12 cellular contexts compared by ENCODE assay signal in the genomic region with DNA sequence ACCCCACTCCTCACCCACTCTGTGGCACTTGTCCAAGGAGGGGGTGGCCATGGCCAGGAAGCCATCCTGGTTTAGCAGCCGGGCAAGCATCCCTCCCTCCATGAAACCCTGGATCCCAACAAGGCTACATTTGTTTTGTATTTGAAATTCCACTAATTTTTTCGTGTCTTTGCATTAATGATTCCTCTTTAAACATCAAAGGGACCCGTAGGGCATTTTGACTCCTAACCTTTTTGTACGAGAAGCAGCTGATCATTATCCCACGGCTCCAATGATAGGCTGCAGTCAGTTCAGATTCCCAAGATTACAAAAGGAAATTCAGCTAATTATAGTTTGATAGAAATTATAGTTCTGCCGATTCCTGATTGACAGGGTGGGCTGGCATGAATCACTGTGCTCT. TPM values are rescaled to one million over a fixed set of nuclear protein-coding genes. Genes with fewer than 3 reads are reported as not detected.
A peak's percentile ranks its signal among the peaks of the same experiment; 100 is the strongest.
DNase-seq lines count a peak whose midpoint lies in the region; ATAC-seq and TF ChIP-seq lines count a peak whose summit lies in the region.
"Had no signal": no experiment of that assay in that cellular context is flagged by ENCODE, and none has a peak within 500 bp of the region (broad histone marks: within the 10 kb centered on the region; RNA-seq: fewer than 3 reads in every experiment).

No MANE protein-coding gene starts in this region.

- H3K36me3 ChIP-seq in HCT116 (ENCODE audit: control insufficient read depth in 1 of 2, insufficient read depth in 2 of 2, low read length in 2 of 2) (peaks cover 0 to 5% of the 10 kb centered on the region in 2 experiments; a peak in 1 of 4 replicates), Karpas-422 (ENCODE audit: insufficient read depth, low read length) (no peaks in the 10 kb centered on the region), spleen (no peaks in the 10 kb centered on the region)
- H3K36me3 ChIP-seq: BLaER1 had no signal

- ATAC-seq in HCT116 = no peak
- ATAC-seq in HG03520 (IDR thresholded peaks at IDR 0.05; ENCODE audit: unreplicated experiment) = no peak
- no peak for ATAC-seq in Right ventricle myocardium superior (ENCODE audit: poor library complexity)

- H3K4me3 ChIP-seq in HCT116 (replicated peaks in 1 of 2; ENCODE audit: low read depth in 1 of 2, low read length in 2 of 2) (no peak overlapping the region), Karpas-422 (ENCODE audit: low read length) (no peak overlapping the region), spleen (no peak overlapping the region)
- H3K4me3 ChIP-seq: BLaER1 had no signal

- intact Hi-C loops in HCT116 (cut with micrococcal nuclease) (no loop called here), spleen (cut with DNase I; ENCODE audit: low total_unique reads) (no loop called here), Right ventricle myocardium superior (cut with DNase I) (no loop called here)

- H3K4me1 ChIP-seq in HCT116 (ENCODE audit: control insufficient read depth in 1 of 2, insufficient read depth in 2 of 2, low read length in 2 of 2) (peaks cover 43 to 69% of the 10 kb centered on the region in 2 experiments), Karpas-422 (ENCODE audit: low read length) (no peaks in the 10 kb centered on the region), spleen (peaks cover 0 to 47% (median 21%) of the 10 kb centered on the region in 6 donors)

- H3K4me2 ChIP-seq in HCT116 (ENCODE audit: low read length) (peak overlapping the region; percentile 11; the same call in 1 of the 2 replicates), Karpas-422 (ENCODE audit: low read depth, low read length, poor library complexity, severe bottlenecking) (no peak overlapping the region)
- H3K4me2 ChIP-seq: BLaER1 had no signal

- no peaks in the 10 kb centered on the region for H3K9me2 ChIP-seq in HCT116 (ENCODE audit: insufficient read depth)
- no peaks in the 10 kb centered on the region for H3K9me2 ChIP-seq in Karpas-422 (replicated peaks; ENCODE audit: insufficient read depth, low read length)

- H3K9ac ChIP-seq in HCT116 (ENCODE audit: low read length) (peak overlapping the region; percentile 3; the same call in 1 of the 2 replicates), Karpas-422 (ENCODE audit: low read length) (no peak overlapping the region)
- H3K9ac ChIP-seq: BLaER1 had no signal

- no peak overlapping the region for H3K4me3 Mint-ChIP-seq in chondrocyte (ENCODE audit: unreplicated experiment)
- H3K4me3 Mint-ChIP-seq: CD8-positive, alpha-beta memory T cell had no signal

- 74 to 82% (median 77%) methylated on average over 6 of the region's 6 CpGs for WGBS in spleen, 5 donors

- H3K79me2 ChIP-seq in HCT116 (ENCODE audit: insufficient read depth, low read length) = peaks cover 94% of the 10 kb centered on the region
- H3K79me2 ChIP-seq in Karpas-422 (ENCODE audit: low read length) = no peaks in the 10 kb centered on the region

- BruUV-seq in HCT116 (replicated peaks; lab: Mats Ljungman, UMichigan) = no TSS peak

- H3K27ac ChIP-seq in HCT116 (ENCODE audit: low read depth, low read length) (no peak overlapping the region), Karpas-422 (ENCODE audit: low read length) (no peak overlapping the region), spleen (no peak overlapping the region)
- H3K27ac ChIP-seq: BLaER1 had no signal

- no peaks in the 10 kb centered on the region for H3K36me3 Mint-ChIP-seq in chondrocyte (ENCODE audit: low read depth)
- H3K36me3 Mint-ChIP-seq: CD8-positive, alpha-beta memory T cell had no signal

- H3K27me3 Mint-ChIP-seq in chondrocyte (ENCODE audit: low read depth) = peaks cover 7% of the 10 kb centered on the region

- H3K27ac Mint-ChIP-seq in chondrocyte (ENCODE audit: unreplicated experiment) = no peak overlapping the region

- CTCF ChIA-PET in HCT116 (lab: Charles Lee) = no interaction called here

- H2AFZ ChIP-seq in HCT116 (ENCODE audit: low read depth, low read length, poor library complexity, severe bottlenecking) (no peak overlapping the region), Karpas-422 (ENCODE audit: low read length) (no peak overlapping the region)

- peaks cover 46% of the 10 kb centered on the region for H3K4me1 Mint-ChIP-seq in chondrocyte (ENCODE audit: low read depth)

- TF ChIP-seq POLR2A in HCT116 (IDR thresholded peaks at IDR 0.05; ENCODE audit: borderline replicate concordance, extremely low read depth, insufficient read depth, insufficient read length) (no peak), spleen (IDR thresholded peaks at IDR 0.05) (no peak)

- H4K20me1 ChIP-seq in HCT116 (ENCODE audit: insufficient read depth) (no peaks in the 10 kb centered on the region), Karpas-422 (ENCODE audit: insufficient read depth, low read depth, low read length) (no peaks in the 10 kb centered on the region)
- H4K20me1 ChIP-seq: BLaER1 had no signal

- POLR2A ChIA-PET in HCT116 (lab: Charles Lee) = no interaction called here

- DNase-seq in HCT116 (ENCODE audit: low read depth, low spot score) (no peak), Karpas-422 (peak; percentile 5), chondrocyte (ENCODE audit: low spot score) (peak; percentile 24), renal cortical epithelial cell (ENCODE audit: low read depth) (peak; percentile 76), spleen (no peak), Right ventricle myocardium superior (no peak)
- DNase-seq: CD8-positive, alpha-beta memory T cell; DMS53; GF-D8; HCEC 1CT had no signal

- H3K9me3 Mint-ChIP-seq in chondrocyte (ENCODE audit: low read depth) = no peaks in the 10 kb centered on the region
- H3K9me3 Mint-ChIP-seq: CD8-positive, alpha-beta memory T cell had no signal

- H3K9me3 ChIP-seq in HCT116 (ENCODE audit: control insufficient read depth in 1 of 2, insufficient read depth in 1 of 2, low read depth in 1 of 2, low read length in 2 of 2) (no peaks in the 10 kb centered on the region), Karpas-422 (ENCODE audit: low read length) (no peaks in the 10 kb centered on the region), spleen (no peaks in the 10 kb centered on the region)
- H3K9me3 ChIP-seq: BLaER1 had no signal

- no peak for TF ChIP-seq RAD21 in HCT116 (IDR thresholded peaks at IDR 0.05; ENCODE audit: low read depth)

- TF ChIP-seq CTCF in HCT116 (IDR thresholded peaks at IDR 0.05 in 2 of 3, conservative IDR thresholded peaks at IDR 0.05 in 1 of 3; ENCODE audit: borderline replicate concordance in 1 of 3, insufficient read depth in 1 of 3, low read depth in 2 of 3, low read length in 2 of 3) = no peak
- no peak for TF ChIP-seq CTCF in chondrocyte (IDR thresholded peaks at IDR 0.05)
- no peak for TF ChIP-seq CTCF in spleen (IDR thresholded peaks at IDR 0.05 in 8 of 11, conservative IDR thresholded peaks at IDR 0.05 in 3 of 11)

- H3K27me3 ChIP-seq in HCT116 (ENCODE audit: insufficient read depth, low read length) (no peaks in the 10 kb centered on the region), Karpas-422 (ENCODE audit: low read length) (no peaks in the 10 kb centered on the region), spleen (replicated peaks in 1 of 7) (no peaks in the 10 kb centered on the region)
- H3K27me3 ChIP-seq: BLaER1 had no signal

- RAD21 ChIA-PET in HCT116 (lab: Charles Lee; ENCODE audit: low non-redundant PET in 1 of 2, low total read pairs in 2 of 2, uncharacterized antibody in 2 of 2, unreplicated experiment in 2 of 2) = no interaction called here

TF ChIP-seq in HCT116, 20 proteins besides CTCF, POLR2A, EP300 and RAD21:
- TF ChIP-seq ZFX (IDR thresholded peaks at IDR 0.05) (no peak), TCF7L2 (IDR thresholded peaks at IDR 0.05; ENCODE audit: borderline replicate concordance, extremely low read depth, insufficient read depth, insufficient read length) (no peak), CBX3 (IDR thresholded peaks at IDR 0.05; ENCODE audit: low read depth) (no peak), ELF1 (IDR thresholded peaks at IDR 0.05; ENCODE audit: borderline replicate concordance, low read depth) (no peak)

RNA-seq across cellular contexts. Expression of gene MYEOV, which starts 10.7 kb away (rescaled TPM):
- total RNA-seq in HCT116 (2021; ENCODE audit: unreplicated experiment) (135 TPM), chondrocyte (0.87 TPM in 1 of 3 replicates, not detected in the others), renal cortical epithelial cell (0.25 and 13.5 TPM in 2 replicates), spleen (1 to 10 TPM in 2 of 7 donors, under 1 TPM in 3, not detected in 2; 0.36 to 1.4 (median 0.52) TPM), Right ventricle myocardium superior (not detected)
- polyA plus RNA-seq in HCT116 (2012) = 123 and 126 TPM in 2 replicates
- total RNA-seq in Karpas-422 (2014; rRNA removed; shearing (Covaris generic); ENCODE audit: low replicate concordance) = 0.22 and 0.25 TPM in 2 replicates
- under 1 TPM; 0.06 to 0.43 (median 0.12) TPM for polyA plus RNA-seq in spleen
- polyA plus RNA-seq: CD8-positive, alpha-beta memory T cell had no signal

Comparison
In these comparisons a context has a peak if more than half of its experiments do, and no peak if none do; other contexts are left out.
1. DNase-seq: peak in Karpas-422 (single experiment), chondrocyte (single experiment) and renal cortical epithelial cell (single experiment); none in HCT116 (single experiment), spleen (single experiment) and Right ventricle myocardium superior (single experiment).